Comparison of ENCODE assay signal across 1 cellular context in the genomic region with DNA sequence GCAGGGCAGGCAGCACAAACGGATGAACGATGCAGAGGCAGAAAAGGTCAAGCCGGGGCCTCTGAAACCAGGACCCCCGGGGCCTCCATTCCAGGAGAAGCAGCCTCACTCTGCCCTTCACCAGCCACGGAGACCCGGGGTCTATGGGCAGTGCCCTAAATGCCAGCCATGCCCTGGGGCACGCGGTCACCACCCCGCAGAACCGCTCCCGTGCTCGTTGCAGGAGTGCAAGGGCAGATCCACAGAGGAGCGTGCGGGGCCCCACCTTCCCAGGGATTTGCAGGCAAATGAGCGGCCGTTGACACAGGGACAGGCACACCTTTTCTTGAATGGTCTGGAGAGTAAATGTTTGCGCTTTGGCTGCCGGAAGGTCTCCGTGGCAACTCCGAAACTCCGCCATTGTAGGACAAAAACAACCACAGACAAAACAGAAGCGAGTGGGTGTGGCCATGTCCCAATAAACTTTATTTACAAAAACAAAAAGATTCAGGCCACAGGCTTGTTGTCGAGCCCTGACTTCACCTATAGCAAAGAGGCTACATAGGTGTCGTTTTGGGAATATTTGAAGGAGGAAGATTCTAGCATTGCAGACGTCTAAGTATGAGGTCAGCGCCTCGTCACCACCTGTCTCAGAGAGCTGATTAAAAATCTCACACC.
TF ChIP-seq lines count a peak whose summit lies in the region.

No MANE protein-coding gene starts in this region.

TF ChIP-seq in K562, 482 proteins besides CTCF, POLR2A, EP300 and RAD21 (continued from another document):
- TF ChIP-seq MLX (CRISPR knock-in tag; conservative IDR thresholded peaks at IDR 0.05) (no peak), PTRF (tag; IDR thresholded peaks at IDR 0.05) (no peak), PHTF2 (CRISPR knock-in tag; IDR thresholded peaks at IDR 0.05) (no peak)
- TF ChIP-seq, protein P1, sequence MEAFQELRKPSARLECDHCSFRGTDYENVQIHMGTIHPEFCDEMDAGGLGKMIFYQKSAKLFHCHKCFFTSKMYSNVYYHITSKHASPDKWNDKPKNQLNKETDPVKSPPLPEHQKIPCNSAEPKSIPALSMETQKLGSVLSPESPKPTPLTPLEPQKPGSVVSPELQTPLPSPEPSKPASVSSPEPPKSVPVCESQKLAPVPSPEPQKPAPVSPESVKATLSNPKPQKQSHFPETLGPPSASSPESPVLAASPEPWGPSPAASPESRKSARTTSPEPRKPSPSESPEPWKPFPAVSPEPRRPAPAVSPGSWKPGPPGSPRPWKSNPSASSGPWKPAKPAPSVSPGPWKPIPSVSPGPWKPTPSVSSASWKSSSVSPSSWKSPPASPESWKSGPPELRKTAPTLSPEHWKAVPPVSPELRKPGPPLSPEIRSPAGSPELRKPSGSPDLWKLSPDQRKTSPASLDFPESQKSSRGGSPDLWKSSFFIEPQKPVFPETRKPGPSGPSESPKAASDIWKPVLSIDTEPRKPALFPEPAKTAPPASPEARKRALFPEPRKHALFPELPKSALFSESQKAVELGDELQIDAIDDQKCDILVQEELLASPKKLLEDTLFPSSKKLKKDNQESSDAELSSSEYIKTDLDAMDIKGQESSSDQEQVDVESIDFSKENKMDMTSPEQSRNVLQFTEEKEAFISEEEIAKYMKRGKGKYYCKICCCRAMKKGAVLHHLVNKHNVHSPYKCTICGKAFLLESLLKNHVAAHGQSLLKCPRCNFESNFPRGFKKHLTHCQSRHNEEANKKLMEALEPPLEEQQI (IDR thresholded peaks at IDR 0.05), result no peak
